Comparison of ENCODE assay signal across 20 cellular contexts in the genomic region with DNA sequence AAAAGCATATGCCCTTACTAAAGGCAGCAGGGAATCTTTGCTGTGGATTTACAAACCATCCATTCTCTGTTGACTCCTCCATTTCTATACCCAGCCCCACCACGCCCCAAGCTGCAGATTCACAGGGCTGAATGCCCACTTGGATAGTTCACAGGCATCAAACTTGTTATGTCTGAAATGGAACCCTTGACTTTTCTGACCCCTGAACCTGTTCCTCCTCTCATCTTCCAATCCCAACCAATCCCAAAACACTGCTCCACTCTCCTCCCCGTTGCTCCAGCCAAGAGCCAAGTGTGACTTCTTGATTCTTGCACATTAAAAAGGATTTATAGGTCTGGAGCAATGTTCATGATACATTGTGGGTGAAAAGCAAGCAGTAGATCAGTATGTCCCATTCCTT.
A peak's percentile ranks its signal among the peaks of the same experiment; 100 is the strongest.
DNase-seq lines count a peak whose midpoint lies in the region; ATAC-seq, FAIRE-seq and TF ChIP-seq lines count a peak whose summit lies in the region.
"Had no signal": no experiment of that assay in that cellular context is flagged by ENCODE, and none has a peak within 500 bp of the region (broad histone marks: within the 10 kb centered on the region; RNA-seq: fewer than 3 reads in every experiment).

No MANE protein-coding gene starts in this region.

- TF ChIP-seq RAD21 in IMR-90 (IDR thresholded peaks at IDR 0.05; ENCODE audit: low read length): no peak

- H3K14ac ChIP-seq in IMR-90 (replicated peaks; ENCODE audit: low read depth, low read length): no peak overlapping the region

- H3K56ac ChIP-seq in IMR-90 (ENCODE audit: extremely low read depth, insufficient read depth, low read length): no peak overlapping the region

- no peak overlapping the region for H3K18ac ChIP-seq in IMR-90 (ENCODE audit: low read depth, low read length)

- intact Hi-C loops in IMR-90 (cut with micrococcal nuclease) (no loop called here), kidney (cut with DNase I) (no loop called here)

- H3K9me3 ChIP-seq in IMR-90 (ENCODE audit: control insufficient read depth, insufficient read depth, low read length) (no peaks in the 10 kb centered on the region), kidney (ENCODE audit: control insufficient read depth in 1 of 2, low read length in 2 of 2) (no peaks in the 10 kb centered on the region)
- H3K9me3 ChIP-seq: Caco-2 had no signal

- H2BK20ac ChIP-seq in IMR-90 (ENCODE audit: low read depth, low read length): no peak overlapping the region

- no peak overlapping the region for H2BK120ac ChIP-seq in IMR-90 (ENCODE audit: low read depth, low read length)

- no peak overlapping the region for H3K23ac ChIP-seq in IMR-90 (ENCODE audit: low read depth, low read length)

- H3K36me3 ChIP-seq in IMR-90 (ENCODE audit: control insufficient read depth, insufficient read depth, low read length) (no peaks in the 10 kb centered on the region), kidney (ENCODE audit: control insufficient read depth in 1 of 2, insufficient read depth in 2 of 2, low read length in 2 of 2) (no peaks in the 10 kb centered on the region)

- no peak overlapping the region for H4K5ac ChIP-seq in IMR-90 (ENCODE audit: low read depth, low read length)

- H2BK5ac ChIP-seq in IMR-90 (ENCODE audit: low read depth, low read length, poor library complexity, severe bottlenecking): no peak overlapping the region

- no TSS peak for BruUV-seq in IMR-90 (replicated peaks; lab: Mats Ljungman, UMichigan)

- H4K8ac ChIP-seq in IMR-90 (ENCODE audit: low read depth in 2 of 2, low read length in 2 of 2): no peak overlapping the region

- DNase-seq in IMR-90 (no peak), kidney (peak; percentile 24), osteocyte (ENCODE audit: extremely low spot score, unreplicated experiment) (peak; percentile 10), NCI-H510A treated with DMSO at 0.1 percent for 48 hours (lab: John Stamatoyannopoulos, UW) (no peak), NCI-H2171 (lab: John Stamatoyannopoulos, UW) (no peak)
- DNase-seq: ACHN; AML-193; Caco-2; CD4-positive, alpha-beta T cell; HFFc6 had no signal

- H3K4me1 ChIP-seq in IMR-90 (ENCODE audit: control insufficient read depth, insufficient read depth, low read length) (peaks cover 2% of the 10 kb centered on the region; the same call in 1 of the 2 replicates), kidney (ENCODE audit: control insufficient read depth in 1 of 2, insufficient read depth in 1 of 2, low read depth in 1 of 2, low read length in 2 of 2) (no peaks in the 10 kb centered on the region)
- H3K4me1 ChIP-seq: Caco-2 had no signal

- H3K79me1 ChIP-seq in IMR-90 (ENCODE audit: low read depth in 1 of 2, low read length in 2 of 2): no peaks in the 10 kb centered on the region

- ATAC-seq in IMR-90 (ENCODE audit: low read depth) (no peak), GM18861 (IDR thresholded peaks at IDR 0.05; ENCODE audit: unreplicated experiment) (no peak)
- ATAC-seq: HCT116, K562 had no signal

- no peak overlapping the region for H2AK9ac ChIP-seq in IMR-90 (replicated peaks; ENCODE audit: low read depth, low read length, poor library complexity)

- H3K4me2 ChIP-seq in IMR-90 (ENCODE audit: low read depth, low read length): no peak overlapping the region

- H4K20me1 ChIP-seq in IMR-90 (ENCODE audit: insufficient read depth, low read length): no peaks in the 10 kb centered on the region

- in situ Hi-C loops in IMR-90 (cut with MboI; ENCODE audit: low sequenced_read_pairs): no loop called here

- dilution Hi-C loops in IMR-90 (cut with HindIII; ENCODE audit: low sequenced_read_pairs, unreplicated experiment): no loop called here

- POLR2A ChIA-PET in IMR-90 (lab: Charles Lee; ENCODE audit: unreplicated experiment): no interaction called here

- peaks cover 2% of the 10 kb centered on the region for H3K27me3 Mint-ChIP-seq in osteocyte (ENCODE audit: unreplicated experiment)

- H3K9me1 ChIP-seq in IMR-90 (ENCODE audit: insufficient read depth, low read length): no peaks in the 10 kb centered on the region

- H3K4ac ChIP-seq in IMR-90 (ENCODE audit: low read depth, low read length): no peak overlapping the region

- no peak overlapping the region for H3K4me3 Mint-ChIP-seq in osteocyte (ENCODE audit: unreplicated experiment)
- H3K4me3 Mint-ChIP-seq: CD4-positive, alpha-beta T cell; HFFc6 had no signal

- CTCF ChIA-PET in IMR-90 (lab: Yijun Ruan, JAX): no interaction called here

- H3K36me3 Mint-ChIP-seq in osteocyte (ENCODE audit: unreplicated experiment): no peaks in the 10 kb centered on the region

- 80% methylated on average over 1 of the region's 2 CpGs; no CpG with 5 or more reads in 1 of the 2 experiments for WGBS in IMR-90 (ENCODE audit: extremely low coverage in 2 of 2, insufficient read length in 1 of 2), 2 experiments

- H2AFZ ChIP-seq in IMR-90 (replicated peaks; ENCODE audit: low read length, poor library complexity): peak overlapping the region; percentile 11

- no peaks in the 10 kb centered on the region for H3K4me1 Mint-ChIP-seq in osteocyte (ENCODE audit: unreplicated experiment)

- H3K27ac ChIP-seq in IMR-90 (ENCODE audit: insufficient read depth, low read length) (no peak overlapping the region), kidney (ENCODE audit: low read depth in 2 of 2, low read length in 2 of 2) (no peak overlapping the region)
- H3K27ac ChIP-seq: C4-2B, HL-60 had no signal

- H2AK5ac ChIP-seq in IMR-90 (ENCODE audit: low read depth, low read length): no peak overlapping the region

- H3K27me3 ChIP-seq in IMR-90 (ENCODE audit: control insufficient read depth, insufficient read depth, low read length): peaks cover 6% of the 10 kb centered on the region; the same call in 1 of the 2 replicates

- H3K9me3 Mint-ChIP-seq in osteocyte (ENCODE audit: unreplicated experiment): no peaks in the 10 kb centered on the region
- H3K9me3 Mint-ChIP-seq: CD4-positive, alpha-beta T cell; HFFc6 had no signal

- H3K4me3 ChIP-seq in IMR-90 (ENCODE audit: insufficient read depth, low read depth, low read length) (no peak overlapping the region), kidney (ENCODE audit: low read length in 2 of 2) (no peak overlapping the region)
- H3K4me3 ChIP-seq: K562 had no signal

- no peak overlapping the region for H3K27ac Mint-ChIP-seq in osteocyte (ENCODE audit: unreplicated experiment)
- H3K27ac Mint-ChIP-seq: CD4-positive, alpha-beta T cell; HFFc6 had no signal

- no peak overlapping the region for H3K9ac ChIP-seq in IMR-90 (ENCODE audit: low read depth, low read length)
- H3K9ac ChIP-seq in kidney (ENCODE audit: low read length in 2 of 2): no peak overlapping the region

- TF ChIP-seq POLR2A in IMR-90 (IDR thresholded peaks at IDR 0.05; ENCODE audit: low read depth, low read length): no peak

- FAIRE-seq in kidney (lab: Jason Lieb, UNC): no peak
- FAIRE-seq: A204.1, D721Med, G401.6, GM12891, H54, K562 had no signal

- TF ChIP-seq CTCF in IMR-90 (conservative IDR thresholded peaks at IDR 0.05; ENCODE audit: low read depth, low read length) (no peak), kidney (IDR thresholded peaks at IDR 0.05; ENCODE audit: borderline replicate concordance, extremely low read depth, insufficient read depth) (no peak), osteocyte (IDR thresholded peaks at IDR 0.05) (no peak)

- H2BK15ac ChIP-seq in IMR-90 (ENCODE audit: low read depth, low read length): no peak overlapping the region

- H4K91ac ChIP-seq in IMR-90 (ENCODE audit: insufficient read depth, low read depth, low read length): no peak overlapping the region

TF ChIP-seq in IMR-90, 13 proteins besides CTCF, POLR2A, EP300 and RAD21:
- TF ChIP-seq MAZ (IDR thresholded peaks at IDR 0.05; ENCODE audit: borderline replicate concordance, low read depth, low read length) (no peak), BHLHE40 (IDR thresholded peaks at IDR 0.05; ENCODE audit: low read depth, low read length) (no peak), RFX5 (IDR thresholded peaks at IDR 0.05; ENCODE audit: low read depth, low read length) (no peak), SMC3 (IDR thresholded peaks at IDR 0.05; ENCODE audit: low read depth, low read length) (no peak), USF2 (IDR thresholded peaks at IDR 0.05; ENCODE audit: low read depth, low read length) (no peak), FOS (IDR thresholded peaks at IDR 0.05; ENCODE audit: low read depth, low read length) (no peak), CEBPB (IDR thresholded peaks at IDR 0.05; ENCODE audit: low read depth, low read length) (no peak), MXI1 (IDR thresholded peaks at IDR 0.05; ENCODE audit: borderline replicate concordance, low read depth, low read length) (no peak), MAFK (IDR thresholded peaks at IDR 0.05; ENCODE audit: low read depth, low read length) (no peak), RCOR1 (IDR thresholded peaks at IDR 0.05; ENCODE audit: insufficient replicate concordance, low read length) (no peak), NFE2L2 (IDR thresholded peaks at IDR 0.05; ENCODE audit: low read depth, low read length) (no peak), CHD1 (IDR thresholded peaks at IDR 0.05; ENCODE audit: low read depth, low read length) (no peak)
- TF ChIP-seq, protein P1, sequence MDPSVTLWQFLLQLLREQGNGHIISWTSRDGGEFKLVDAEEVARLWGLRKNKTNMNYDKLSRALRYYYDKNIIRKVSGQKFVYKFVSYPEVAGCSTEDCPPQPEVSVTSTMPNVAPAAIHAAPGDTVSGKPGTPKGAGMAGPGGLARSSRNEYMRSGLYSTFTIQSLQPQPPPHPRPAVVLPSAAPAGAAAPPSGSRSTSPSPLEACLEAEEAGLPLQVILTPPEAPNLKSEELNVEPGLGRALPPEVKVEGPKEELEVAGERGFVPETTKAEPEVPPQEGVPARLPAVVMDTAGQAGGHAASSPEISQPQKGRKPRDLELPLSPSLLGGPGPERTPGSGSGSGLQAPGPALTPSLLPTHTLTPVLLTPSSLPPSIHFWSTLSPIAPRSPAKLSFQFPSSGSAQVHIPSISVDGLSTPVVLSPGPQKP (IDR thresholded peaks at IDR 0.05; ENCODE audit: borderline replicate concordance, low read depth, low read length): no peak

Comparison
In these comparisons a context has a peak if more than half of its experiments do, and no peak if none do; other contexts are left out.
1. DNase-seq: peak in kidney (single experiment) and osteocyte (single experiment); none in IMR-90 (single experiment), NCI-H510A treated with DMSO at 0.1 percent for 48 hours (single experiment) and NCI-H2171 (single experiment).